ENCODE assay signal across 17 cellular contexts in the genomic region with DNA sequence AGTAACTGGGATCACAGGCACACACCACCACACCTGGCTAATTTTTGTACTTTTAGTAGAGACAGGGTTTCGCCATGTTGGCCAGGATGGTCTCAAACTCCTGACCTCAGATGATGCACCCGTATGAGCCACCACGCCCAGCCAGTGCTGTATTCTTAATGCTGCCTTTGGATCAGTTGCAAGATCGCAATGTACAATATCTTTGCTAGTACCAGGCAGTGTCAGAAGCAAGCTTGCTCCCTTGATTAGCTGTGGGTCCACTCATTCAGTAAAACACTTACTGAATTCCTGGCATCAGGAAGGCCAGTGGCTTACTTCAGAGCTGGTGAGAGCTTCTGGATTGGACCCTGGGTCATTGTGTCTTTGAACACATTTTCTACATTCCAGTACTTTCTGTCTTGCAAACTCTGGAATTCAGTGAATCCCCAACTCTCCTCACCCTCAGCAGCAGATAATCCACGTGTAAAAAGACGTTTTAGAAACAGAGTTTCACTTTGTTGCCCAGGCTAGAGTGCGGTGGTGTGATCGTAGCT.
DNase-seq lines count a peak whose midpoint lies in the region; FAIRE-seq and TF ChIP-seq lines count a peak whose summit lies in the region.
"Had no signal": no experiment of that assay in that cellular context is flagged by ENCODE, and none has a peak within 500 bp of the region (broad histone marks: within the 10 kb centered on the region; RNA-seq: fewer than 3 reads in every experiment).

No MANE protein-coding gene starts in this region.

- H3K4me3 Mint-ChIP-seq in activated naive CD4-positive, alpha-beta T cell treated with anti-CD3 and anti-CD28 coated beads, Interleukin-2, amount 10 ng/mL, durations not matched to agents 7 days and 5 days, result no peak overlapping the region

- no peak overlapping the region for H3K23ac ChIP-seq in mesenchymal stem cell (ENCODE audit: low read length in 2 of 2)

- peaks cover 29% of the 10 kb centered on the region for H3K9me3 ChIP-seq in mesenchymal stem cell (ENCODE audit: control insufficient read depth, low read length)
- H3K9me3 ChIP-seq: A549 had no signal

- H3K79me1 ChIP-seq in mesenchymal stem cell (replicated peaks; ENCODE audit: low read length, poor library complexity, severe bottlenecking), result no peaks in the 10 kb centered on the region

- H3K4me2 ChIP-seq in mesenchymal stem cell (ENCODE audit: low read length, poor library complexity, severe bottlenecking), result no peak overlapping the region
- H3K4me2 ChIP-seq: A549 had no signal

- DNase-seq in RCC 7860 (ENCODE audit: low spot score) (peak; percentile 10), fibroblast of gingiva (ENCODE audit: low read depth) (peak; percentile 31), mesenchymal stem cell (no peak), retinal pigment epithelial cell (ENCODE audit: low read depth) (peak; percentile 15), NCI-H2171 (lab: John Stamatoyannopoulos, UW) (no peak), D721Med (ENCODE audit: insufficient read length, low spot score) (no peak)
- no peak for DNase-seq in activated naive CD4-positive, alpha-beta T cell treated with anti-CD3 and anti-CD28 coated beads, Interleukin-2, amount 10 ng/mL, durations not matched to agents 7 days and 5 days
- DNase-seq: C1 segment of cervical spinal cord, DND-41, GDM1, NCI-H1417, NCI-H2029, NCI-H510A, SIG-M5 had no signal

- no peak for TF ChIP-seq CTCF in retinal pigment epithelial cell (conservative IDR thresholded peaks at IDR 0.05; ENCODE audit: low read depth, low read length)
- TF ChIP-seq CTCF in D721Med (IDR thresholded peaks at IDR 0.05; ENCODE audit: insufficient read depth, missing control alignments), result no peak

- H3K4me3 ChIP-seq in mesenchymal stem cell (ENCODE audit: insufficient read depth in 1 of 2, low read depth in 1 of 2, low read length in 2 of 2) (no peak overlapping the region), retinal pigment epithelial cell (ENCODE audit: low read length) (no peak overlapping the region)
- H3K4me3 ChIP-seq: A549, GM12878, K562 had no signal

- FAIRE-seq in RCC 7860 (lab: Jason Lieb, UNC) (no peak), D721Med (lab: Jason Lieb, UNC) (no peak)
- FAIRE-seq: A549, GM12878, K562 had no signal

- H3K27ac Mint-ChIP-seq in activated naive CD4-positive, alpha-beta T cell treated with anti-CD3 and anti-CD28 coated beads, Interleukin-2, amount 10 ng/mL, durations not matched to agents 7 days and 5 days, result no peak overlapping the region

- no peaks in the 10 kb centered on the region for H3K27me3 Mint-ChIP-seq in activated naive CD4-positive, alpha-beta T cell treated with anti-CD3 and anti-CD28 coated beads, Interleukin-2, amount 10 ng/mL, durations not matched to agents 7 days and 5 days

- H2BK5ac ChIP-seq in mesenchymal stem cell (ENCODE audit: low read depth, low read length, poor library complexity, severe bottlenecking), result no peak overlapping the region

- H2BK120ac ChIP-seq in mesenchymal stem cell (ENCODE audit: low read depth, low read length), result no peak overlapping the region

- H3K27ac ChIP-seq in mesenchymal stem cell (ENCODE audit: low read length, poor library complexity, severe bottlenecking), result peak overlapping the region; percentile 90
- H3K27ac ChIP-seq: A549 had no signal

- no peak overlapping the region for H3K4ac ChIP-seq in mesenchymal stem cell (ENCODE audit: low read depth in 1 of 2, low read length in 2 of 2)

- no peaks in the 10 kb centered on the region for H3K4me1 Mint-ChIP-seq in activated naive CD4-positive, alpha-beta T cell treated with anti-CD3 and anti-CD28 coated beads, Interleukin-2, amount 10 ng/mL, durations not matched to agents 7 days and 5 days

- no peak overlapping the region for H3K9ac ChIP-seq in mesenchymal stem cell (ENCODE audit: low read length)

- CTCF ChIA-PET in activated naive CD4-positive, alpha-beta T cell treated with anti-CD3 and anti-CD28 coated beads, Interleukin-2, amount 10 ng/mL, durations not matched to agents 7 days and 5 days (lab: Charles Lee), result no interaction called here

- no peak overlapping the region for H2BK12ac ChIP-seq in mesenchymal stem cell (ENCODE audit: low read length in 2 of 2)

- H3K36me3 Mint-ChIP-seq in activated naive CD4-positive, alpha-beta T cell treated with anti-CD3 and anti-CD28 coated beads, Interleukin-2, amount 10 ng/mL, durations not matched to agents 7 days and 5 days, result no peaks in the 10 kb centered on the region

- H4K8ac ChIP-seq in mesenchymal stem cell (ENCODE audit: low read length), result no peak overlapping the region

- no peak overlapping the region for H4K91ac ChIP-seq in mesenchymal stem cell (ENCODE audit: low read length)

- H3K14ac ChIP-seq in mesenchymal stem cell (ENCODE audit: low read length in 2 of 2), result no peak overlapping the region

- H3K18ac ChIP-seq in mesenchymal stem cell (ENCODE audit: low read depth in 1 of 2, low read length in 2 of 2), result no peak overlapping the region

- H2AFZ ChIP-seq in mesenchymal stem cell (ENCODE audit: low read depth, low read length), result no peak overlapping the region

- H3K27me3 ChIP-seq in mesenchymal stem cell (ENCODE audit: control insufficient read depth in 1 of 2, insufficient read depth in 1 of 2, low read length in 2 of 2), result no peaks in the 10 kb centered on the region

- 69% methylated on average over 8 of the region's 8 CpGs for WGBS in mesenchymal stem cell

- H3K4me1 ChIP-seq in mesenchymal stem cell (ENCODE audit: control insufficient read depth, insufficient read depth, low read depth, low read length), result no peaks in the 10 kb centered on the region
- H3K4me1 ChIP-seq: A549 had no signal

- H2BK15ac ChIP-seq in mesenchymal stem cell (ENCODE audit: low read depth, poor library complexity, severe bottlenecking), result no peak overlapping the region

- no peaks in the 10 kb centered on the region for H3K36me3 ChIP-seq in mesenchymal stem cell (ENCODE audit: control insufficient read depth in 1 of 2, insufficient read depth in 2 of 2, low read depth in 1 of 2, low read length in 2 of 2)

- H3K9me3 Mint-ChIP-seq in activated naive CD4-positive, alpha-beta T cell treated with anti-CD3 and anti-CD28 coated beads, Interleukin-2, amount 10 ng/mL, durations not matched to agents 7 days and 5 days, result peaks cover 9% of the 10 kb centered on the region

- no peak overlapping the region for H2AK5ac ChIP-seq in mesenchymal stem cell (ENCODE audit: low read length, severe bottlenecking)

Comparison
In these comparisons a context has a peak if more than half of its experiments do, and no peak if none do; other contexts are left out.
1. DNase-seq: peak in RCC 7860 (single experiment), fibroblast of gingiva (single experiment) and retinal pigment epithelial cell (single experiment); none in mesenchymal stem cell (single experiment), NCI-H2171 (single experiment), activated naive CD4-positive, alpha-beta T cell treated with anti-CD3 and anti-CD28 coated beads, Interleukin-2, amount 10 ng/mL, durations not matched to agents 7 days and 5 days (single experiment) and D721Med (single experiment).